1 cellular context compared by ENCODE assay signal in the genomic region with DNA sequence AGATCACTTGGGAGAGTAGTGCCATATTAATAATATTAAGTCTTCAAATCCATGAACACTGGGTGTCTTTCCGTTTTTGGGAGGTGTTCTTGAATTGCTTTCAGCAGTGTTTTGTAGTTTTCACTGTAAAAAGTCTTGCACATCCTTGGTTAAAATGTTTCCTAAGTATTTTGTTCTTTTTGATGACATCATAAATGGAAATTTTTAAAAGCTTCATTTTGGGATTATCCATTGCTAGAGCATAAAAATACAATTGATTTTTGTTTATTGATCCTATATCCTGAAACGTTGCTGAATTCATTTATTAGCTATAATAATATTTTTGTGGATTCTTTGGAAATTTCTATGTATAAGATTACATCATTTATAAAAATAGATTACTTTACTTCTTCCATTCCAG.
TF ChIP-seq lines count a peak whose summit lies in the region.

No MANE protein-coding gene starts in this region.

TF ChIP-seq in HepG2, 621 proteins besides CTCF, POLR2A, EP300 and RAD21 (continued from another document):
- TF ChIP-seq, protein P1, sequence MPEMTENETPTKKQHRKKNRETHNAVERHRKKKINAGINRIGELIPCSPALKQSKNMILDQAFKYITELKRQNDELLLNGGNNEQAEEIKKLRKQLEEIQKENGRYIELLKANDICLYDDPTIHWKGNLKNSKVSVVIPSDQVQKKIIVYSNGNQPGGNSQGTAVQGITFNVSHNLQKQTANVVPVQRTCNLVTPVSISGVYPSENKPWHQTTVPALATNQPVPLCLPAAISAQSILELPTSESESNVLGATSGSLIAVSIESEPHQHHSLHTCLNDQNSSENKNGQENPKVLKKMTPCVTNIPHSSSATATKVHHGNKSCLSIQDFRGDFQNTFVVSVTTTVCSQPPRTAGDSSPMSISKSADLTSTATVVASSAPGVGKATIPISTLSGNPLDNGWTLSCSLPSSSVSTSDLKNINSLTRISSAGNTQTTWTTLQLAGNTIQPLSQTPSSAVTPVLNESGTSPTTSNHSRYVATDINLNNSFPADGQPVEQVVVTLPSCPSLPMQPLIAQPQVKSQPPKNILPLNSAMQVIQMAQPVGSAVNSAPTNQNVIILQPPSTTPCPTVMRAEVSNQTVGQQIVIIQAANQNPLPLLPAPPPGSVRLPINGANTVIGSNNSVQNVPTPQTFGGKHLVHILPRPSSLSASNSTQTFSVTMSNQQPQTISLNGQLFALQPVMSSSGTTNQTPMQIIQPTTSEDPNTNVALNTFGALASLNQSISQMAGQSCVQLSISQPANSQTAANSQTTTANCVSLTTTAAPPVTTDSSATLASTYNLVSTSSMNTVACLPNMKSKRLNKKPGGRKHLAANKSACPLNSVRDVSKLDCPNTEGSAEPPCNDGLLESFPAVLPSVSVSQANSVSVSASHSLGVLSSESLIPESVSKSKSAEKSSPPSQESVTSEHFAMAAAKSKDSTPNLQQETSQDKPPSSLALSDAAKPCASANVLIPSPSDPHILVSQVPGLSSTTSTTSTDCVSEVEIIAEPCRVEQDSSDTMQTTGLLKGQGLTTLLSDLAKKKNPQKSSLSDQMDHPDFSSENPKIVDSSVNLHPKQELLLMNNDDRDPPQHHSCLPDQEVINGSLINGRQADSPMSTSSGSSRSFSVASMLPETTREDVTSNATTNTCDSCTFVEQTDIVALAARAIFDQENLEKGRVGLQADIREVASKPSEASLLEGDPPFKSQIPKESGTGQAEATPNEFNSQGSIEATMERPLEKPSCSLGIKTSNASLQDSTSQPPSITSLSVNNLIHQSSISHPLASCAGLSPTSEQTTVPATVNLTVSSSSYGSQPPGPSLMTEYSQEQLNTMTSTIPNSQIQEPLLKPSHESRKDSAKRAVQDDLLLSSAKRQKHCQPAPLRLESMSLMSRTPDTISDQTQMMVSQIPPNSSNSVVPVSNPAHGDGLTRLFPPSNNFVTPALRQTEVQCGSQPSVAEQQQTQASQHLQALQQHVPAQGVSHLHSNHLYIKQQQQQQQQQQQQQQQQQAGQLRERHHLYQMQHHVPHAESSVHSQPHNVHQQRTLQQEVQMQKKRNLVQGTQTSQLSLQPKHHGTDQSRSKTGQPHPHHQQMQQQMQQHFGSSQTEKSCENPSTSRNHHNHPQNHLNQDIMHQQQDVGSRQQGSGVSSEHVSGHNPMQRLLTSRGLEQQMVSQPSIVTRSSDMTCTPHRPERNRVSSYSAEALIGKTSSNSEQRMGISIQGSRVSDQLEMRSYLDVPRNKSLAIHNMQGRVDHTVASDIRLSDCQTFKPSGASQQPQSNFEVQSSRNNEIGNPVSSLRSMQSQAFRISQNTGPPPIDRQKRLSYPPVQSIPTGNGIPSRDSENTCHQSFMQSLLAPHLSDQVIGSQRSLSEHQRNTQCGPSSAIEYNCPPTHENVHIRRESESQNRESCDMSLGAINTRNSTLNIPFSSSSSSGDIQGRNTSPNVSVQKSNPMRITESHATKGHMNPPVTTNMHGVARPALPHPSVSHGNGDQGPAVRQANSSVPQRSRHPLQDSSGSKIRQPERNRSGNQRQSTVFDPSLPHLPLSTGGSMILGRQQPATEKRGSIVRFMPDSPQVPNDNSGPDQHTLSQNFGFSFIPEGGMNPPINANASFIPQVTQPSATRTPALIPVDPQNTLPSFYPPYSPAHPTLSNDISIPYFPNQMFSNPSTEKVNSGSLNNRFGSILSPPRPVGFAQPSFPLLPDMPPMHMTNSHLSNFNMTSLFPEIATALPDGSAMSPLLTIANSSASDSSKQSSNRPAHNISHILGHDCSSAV (CRISPR knock-in tag; IDR thresholded peaks at IDR 0.05; ENCODE audit: borderline replicate concordance) = no peak
